Comparison of ENCODE assay signal across 1 cellular context in the genomic region with DNA sequence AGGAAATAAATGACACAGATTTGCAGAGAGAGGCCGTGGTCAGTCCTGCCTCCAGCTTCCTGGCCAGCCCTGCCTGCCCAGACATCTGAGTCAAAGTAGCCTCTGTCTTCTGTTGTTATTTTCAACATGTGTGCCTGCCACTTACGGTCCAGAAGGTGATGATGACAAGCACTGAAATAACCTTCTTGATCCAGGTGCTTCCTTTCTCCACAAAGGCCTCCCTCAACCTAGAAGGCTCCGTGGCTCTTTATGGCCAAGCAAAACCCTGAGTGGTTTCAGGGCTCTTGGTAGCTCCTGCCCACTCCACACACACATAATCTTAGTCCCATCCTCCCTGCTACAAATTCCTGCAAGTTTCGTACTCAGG.
TF ChIP-seq lines count a peak whose summit lies in the region.

No MANE protein-coding gene starts in this region.

TF ChIP-seq in GM12878, 131 proteins besides CTCF, POLR2A, EP300 and RAD21:
- TF ChIP-seq ASH2L (IDR thresholded peaks at IDR 0.05; ENCODE audit: borderline replicate concordance, low read depth) (no peak), HSF1 (IDR thresholded peaks at IDR 0.05; ENCODE audit: low read depth, low read length) (no peak), SUZ12 (IDR thresholded peaks at IDR 0.05; ENCODE audit: unreplicated experiment) (no peak), NR2C2 (IDR thresholded peaks at IDR 0.05; ENCODE audit: borderline replicate concordance, control insufficient read depth, insufficient read length, low read depth) (no peak), PKNOX1 (IDR thresholded peaks at IDR 0.05) (no peak), WRNIP1 (IDR thresholded peaks at IDR 0.05; ENCODE audit: borderline replicate concordance, low read depth, low read length) (no peak), ZNF207 (IDR thresholded peaks at IDR 0.05; ENCODE audit: borderline replicate concordance) (no peak), CEBPZ (IDR thresholded peaks at IDR 0.05; ENCODE audit: low read depth, low read length) (no peak), YBX1 (IDR thresholded peaks at IDR 0.05) (no peak), KLF5 (IDR thresholded peaks at IDR 0.05; ENCODE audit: partially characterized antibody) (no peak), CBFB (IDR thresholded peaks at IDR 0.05; ENCODE audit: low read depth) (no peak), CREB1 (IDR thresholded peaks at IDR 0.05; ENCODE audit: low read depth) (no peak)
